8 cellular contexts compared by ENCODE assay signal in the genomic region with DNA sequence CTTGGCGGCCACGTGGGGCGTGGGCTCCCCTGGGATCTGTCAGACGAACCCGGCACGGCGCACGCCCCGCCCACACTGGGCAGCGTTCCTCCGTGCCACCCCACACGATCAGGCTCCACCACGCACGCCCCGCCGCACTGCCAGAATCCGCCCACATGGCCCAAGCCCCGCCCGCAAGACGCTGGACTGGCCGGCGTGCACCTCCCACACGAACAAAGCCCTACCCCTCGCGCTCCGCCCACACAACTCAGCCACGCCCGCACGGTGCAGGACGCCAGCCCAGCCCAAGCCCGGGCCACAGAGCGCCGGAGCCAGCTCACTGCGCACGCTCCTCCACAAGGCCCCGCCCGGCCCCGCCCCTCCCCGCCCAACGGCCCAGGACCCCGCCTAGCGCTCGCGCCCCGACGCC. TPM values are rescaled to one million over a fixed set of nuclear protein-coding genes. Genes with fewer than 3 reads are reported as not detected.
DNase-seq lines count a peak whose midpoint lies in the region; ATAC-seq and TF ChIP-seq lines count a peak whose summit lies in the region.

No MANE protein-coding gene starts in this region.

- peak overlapping the region; percentile 86 for H3K27ac Mint-ChIP-seq in activated naive CD4-positive, alpha-beta T cell treated with anti-CD3 and anti-CD28 coated beads, Interleukin-2, amount 50 U/mL, for 24 hours
- peak overlapping the region; percentile 99 for H3K27ac Mint-ChIP-seq in type B pancreatic cell

- POLR2A ChIA-PET in OCI-LY7 (lab: Charles Lee) = interaction anchor here (0.6 kb wide), 1 partner anchor 661 kb away, joined by 3 read pairs; no protein-coding TSS in a partner anchor

- H3K27ac ChIP-seq in OCI-LY7 (ENCODE audit: low read depth, low read length, poor library complexity, severe bottlenecking) = peak overlapping the region; percentile 94

- no peak for TF ChIP-seq CTCF in OCI-LY7 (conservative IDR thresholded peaks at IDR 0.05; ENCODE audit: low read length)
- no peak for TF ChIP-seq CTCF in type B pancreatic cell (conservative IDR thresholded peaks at IDR 0.05)

- peaks cover 37% of the 10 kb centered on the region for H3K4me1 ChIP-seq in OCI-LY7 (ENCODE audit: insufficient read depth, low read length, poor library complexity, severe bottlenecking)

- in situ Hi-C loops in KBM-7 (cut with MboI; ENCODE audit: low pct_unique_long_range_greater_than_20kb, low sequenced_read_pairs) = no loop called here

- CTCF ChIA-PET in OCI-LY7 (lab: Charles Lee; ENCODE audit: unreplicated experiment) = interaction anchor here (0.6 to 0.7 kb wide), 2 partner anchors 10 to 302 kb away, joined by 3 to 7 read pairs; no protein-coding TSS in a partner anchor

- BruUV-seq in OCI-LY7 (replicated peaks; lab: Mats Ljungman, UMichigan) = no TSS peak

- H3K36me3 Mint-ChIP-seq in activated naive CD4-positive, alpha-beta T cell treated with anti-CD3 and anti-CD28 coated beads, Interleukin-2, amount 50 U/mL, for 24 hours = peaks cover 1% of the 10 kb centered on the region
- no peaks in the 10 kb centered on the region for H3K36me3 Mint-ChIP-seq in type B pancreatic cell

- H3K36me3 ChIP-seq in OCI-LY7 (ENCODE audit: insufficient read depth, low read length) = peaks cover 41% of the 10 kb centered on the region

- H3K4me2 ChIP-seq in OCI-LY7 (ENCODE audit: low read length) = peak overlapping the region; percentile 87

- peak overlapping the region; percentile 92 for H3K4me3 Mint-ChIP-seq in activated naive CD4-positive, alpha-beta T cell treated with anti-CD3 and anti-CD28 coated beads, Interleukin-2, amount 50 U/mL, for 24 hours
- H3K4me3 Mint-ChIP-seq in type B pancreatic cell = peak overlapping the region; percentile 93

- H3K9me3 ChIP-seq in OCI-LY7 (ENCODE audit: low read length) = no peaks in the 10 kb centered on the region

- intact Hi-C loops in OCI-LY7 (cut with micrococcal nuclease; ENCODE audit: unreplicated experiment) = loop anchor here (1.0 kb wide), 1 partner anchor 412 kb away; the partner anchor contains the start of genes ACP1 and SH3YL1

- peaks cover 26% of the 10 kb centered on the region; the same call in 1 of the 2 replicates for H4K20me1 ChIP-seq in OCI-LY7 (ENCODE audit: insufficient read depth, low read length)

- no peaks in the 10 kb centered on the region for H3K27me3 Mint-ChIP-seq in activated naive CD4-positive, alpha-beta T cell treated with anti-CD3 and anti-CD28 coated beads, Interleukin-2, amount 50 U/mL, for 24 hours
- no peaks in the 10 kb centered on the region for H3K27me3 Mint-ChIP-seq in type B pancreatic cell

- no peak overlapping the region for H2AFZ ChIP-seq in OCI-LY7 (ENCODE audit: low read length)

- H3K9me3 Mint-ChIP-seq in activated naive CD4-positive, alpha-beta T cell treated with anti-CD3 and anti-CD28 coated beads, Interleukin-2, amount 50 U/mL, for 24 hours = no peaks in the 10 kb centered on the region
- H3K9me3 Mint-ChIP-seq in type B pancreatic cell = no peaks in the 10 kb centered on the region

- peaks cover 43% of the 10 kb centered on the region for H3K4me1 Mint-ChIP-seq in activated naive CD4-positive, alpha-beta T cell treated with anti-CD3 and anti-CD28 coated beads, Interleukin-2, amount 50 U/mL, for 24 hours
- H3K4me1 Mint-ChIP-seq in type B pancreatic cell (ENCODE audit: unreplicated experiment) = peaks cover 39% of the 10 kb centered on the region

- peak; percentile 98 for DNase-seq in ELF-1 (ENCODE audit: low read depth, low spot score)
- peak; percentile 97 for DNase-seq in KBM-7
- peak; percentile 95 for DNase-seq in OCI-LY7 (ENCODE audit: low spot score)
- peak; percentile 99 for DNase-seq in globus pallidus (ENCODE audit: low spot score)
- peak; percentile 92 for DNase-seq in non-pigmented ciliary epithelial cell (ENCODE audit: low read depth)
- peak; percentile 99 for DNase-seq in type B pancreatic cell (ENCODE audit: extremely low spot score, unreplicated experiment)

- ATAC-seq in GM21825 (IDR thresholded peaks at IDR 0.05; ENCODE audit: unreplicated experiment) = peak; percentile 84

- no peaks in the 10 kb centered on the region for H3K9me2 ChIP-seq in OCI-LY7 (ENCODE audit: insufficient read depth, low read length)

- H3K4me3 ChIP-seq in OCI-LY7 (ENCODE audit: low read depth, low read length, poor library complexity, severe bottlenecking) = peak overlapping the region; percentile 94

- peaks cover 46% of the 10 kb centered on the region for H3K79me2 ChIP-seq in OCI-LY7 (ENCODE audit: insufficient read depth, low read depth, low read length)

RNA-seq across cellular contexts. Expression of gene TMEM18, which starts 0.6 kb away (rescaled TPM):
- 18.2 and 21.3 TPM in 2 replicates for total RNA-seq in OCI-LY7 (2014; rRNA removed; shearing (Covaris generic))
- total RNA-seq in OCI-LY7 (2022) (31.1 and 37.4 TPM in 2 replicates), type B pancreatic cell (ENCODE audit: low replicate concordance) (22.8 and 27.4 TPM in 2 replicates)

Comparison
In these comparisons a context has a peak if more than half of its experiments do, and no peak if none do; other contexts are left out.
1. Peak in every context shown above with its lines: DNase-seq, ATAC-seq, H3K4me3 ChIP-seq and H3K27ac ChIP-seq.